Comparison of ENCODE assay signal across 16 cellular contexts in genomic region chr12:107125833-107126232, GRCh38.
"Had no signal": no experiment of that assay in that cellular context is flagged by ENCODE, and none has a peak within 500 bp of the region (broad histone marks: within the 10 kb centered on the region; RNA-seq: fewer than 3 reads in every experiment).

No MANE protein-coding gene starts in this region.

- H3K27me3 ChIP-seq: neutrophil had no signal

- DNase-seq: activated CD4-positive, alpha-beta T cell treated with anti-CD3 and anti-CD28 coated beads, Interleukin-2, amount 50 U/mL, for 4 hours; activated CD4-positive, CD25-positive, alpha-beta regulatory T cell treated with anti-CD3 and anti-CD28 coated beads, Interleukin-2, amount 50 U/mL, for 72 hours; activated effector memory CD4-positive, alpha-beta T cell treated with Interleukin-2 at 50 U/mL for 16 hours; activated T-cell treated with anti-CD3 and anti-CD28 coated beads, Interleukin-2, amount 50 U/mL, for 1 hour; amniotic stem cell; cortex of kidney; effector memory CD4-positive, alpha-beta T cell; lower lobe of right lung; naive thymus-derived CD4-positive, alpha-beta T cell; posterior cingulate gyrus; T-helper 9 cell; tibial artery had no signal

- H3K4me1 ChIP-seq: lower lobe of right lung, tibial artery had no signal

- H3K4me1 Mint-ChIP-seq: central memory CD8-positive, alpha-beta T cell; naive thymus-derived CD4-positive, alpha-beta T cell had no signal

- H3K36me3 Mint-ChIP-seq: activated naive CD4-positive, alpha-beta T cell treated with anti-CD3 and anti-CD28 coated beads, Interleukin-2, amount 50 U/mL, for 72 hours; brain; naive thymus-derived CD4-positive, alpha-beta T cell had no signal

- H3K9me3 ChIP-seq: lower lobe of right lung, neutrophil, tibial artery had no signal

- H3K4me3 ChIP-seq: lower lobe of right lung, tibial artery had no signal

- H3K27ac ChIP-seq: lower lobe of right lung, neutrophil, tibial artery had no signal

- H3K27ac Mint-ChIP-seq: activated naive CD4-positive, alpha-beta T cell treated with anti-CD3 and anti-CD28 coated beads, Interleukin-2, amount 50 U/mL, for 72 hours; naive thymus-derived CD4-positive, alpha-beta T cell had no signal

- H3K36me3 ChIP-seq: lower lobe of right lung, neutrophil, tibial artery had no signal

- H3K4me3 Mint-ChIP-seq: brain; central memory CD8-positive, alpha-beta T cell; naive thymus-derived CD4-positive, alpha-beta T cell had no signal

- ATAC-seq: activated naive CD4-positive, alpha-beta T cell treated with anti-CD3 and anti-CD28 coated beads, Interleukin-2, amount 50 U/mL, for 72 hours; lower lobe of right lung; naive thymus-derived CD4-positive, alpha-beta T cell had no signal

- H3K9me3 Mint-ChIP-seq: activated naive CD4-positive, alpha-beta T cell treated with anti-CD3 and anti-CD28 coated beads, Interleukin-2, amount 50 U/mL, for 72 hours; central memory CD8-positive, alpha-beta T cell; naive thymus-derived CD4-positive, alpha-beta T cell had no signal
